ENCODE assay signal across 17 cellular contexts in genomic region chr1:197469620-197470210, GRCh38.
DNase-seq lines count a peak whose midpoint lies in the region; ATAC-seq and TF ChIP-seq lines count a peak whose summit lies in the region.
"Had no signal": no experiment of that assay in that cellular context is flagged by ENCODE, and none has a peak within 500 bp of the region (broad histone marks: within the 10 kb centered on the region; RNA-seq: fewer than 3 reads in every experiment).

No MANE protein-coding gene starts in this region.

- H3K9me3 Mint-ChIP-seq in endothelial cell (ENCODE audit: unreplicated experiment): no peaks in the 10 kb centered on the region
- no peaks in the 10 kb centered on the region for H3K9me3 Mint-ChIP-seq in activated naive CD4-positive, alpha-beta T cell treated with anti-CD3 and anti-CD28 coated beads, Interleukin-2, amount 50 U/mL, for 72 hours
- H3K9me3 Mint-ChIP-seq: stimulated activated naive CD8-positive, alpha-beta T cell treated with anti-CD3 and anti-CD28 coated beads, Interleukin-15, Interleukin-2, amounts not matched to agents 100 ng/mL and 50 ng/mL, for 24 hours; type B pancreatic cell had no signal

- H3K4me3 Mint-ChIP-seq in endothelial cell (ENCODE audit: unreplicated experiment): no peak overlapping the region
- H3K4me3 Mint-ChIP-seq: stimulated activated naive CD8-positive, alpha-beta T cell treated with anti-CD3 and anti-CD28 coated beads, Interleukin-15, Interleukin-2, amounts not matched to agents 100 ng/mL and 50 ng/mL, for 24 hours; type B pancreatic cell had no signal

- no peaks in the 10 kb centered on the region for H3K36me3 ChIP-seq in SK-N-MC (ENCODE audit: insufficient read depth, low read length)
- H3K36me3 ChIP-seq: HAP-1 had no signal

- TF ChIP-seq CTCF in HL-60 (IDR thresholded peaks at IDR 0.05; ENCODE audit: insufficient read depth, low read length): no peak
- no peak for TF ChIP-seq CTCF in endothelial cell (IDR thresholded peaks at IDR 0.05; ENCODE audit: unreplicated experiment)

- H3K27me3 ChIP-seq in HL-60 (ENCODE audit: insufficient read depth, poor library complexity, severe bottlenecking): no peaks in the 10 kb centered on the region

- peaks cover 1% of the 10 kb centered on the region for H3K27me3 Mint-ChIP-seq in endothelial cell (ENCODE audit: unreplicated experiment)
- H3K27me3 Mint-ChIP-seq: stimulated activated naive CD8-positive, alpha-beta T cell treated with anti-CD3 and anti-CD28 coated beads, Interleukin-15, Interleukin-2, amounts not matched to agents 100 ng/mL and 50 ng/mL, for 24 hours; type B pancreatic cell had no signal

- peaks cover 35% of the 10 kb centered on the region for H3K4me1 Mint-ChIP-seq in endothelial cell (ENCODE audit: unreplicated experiment)

- peak; percentile 33 for DNase-seq in CMK (ENCODE audit: low read depth)
- peak; percentile 26 to 81 for DNase-seq in HL-60 (ENCODE audit: low read depth in 1 of 2, low spot score in 1 of 2)
- no peak for DNase-seq in SK-N-MC (ENCODE audit: low read depth, low spot score)
- DNase-seq in endothelial cell (ENCODE audit: low spot score): no peak
- DNase-seq in activated naive CD4-positive, alpha-beta T cell treated with anti-CD3 and anti-CD28 coated beads, Interleukin-2, amount 50 U/mL, for 72 hours (ENCODE audit: low spot score in 2 of 2): no peak
- no peak for DNase-seq in 8988T
- DNase-seq: activated CD4-positive, alpha-beta T cell treated with anti-CD3 and anti-CD28 coated beads, Interleukin-2, amount 50 U/mL, for 1 hour; activated naive CD4-positive, alpha-beta T cell; anterior cingulate cortex; midbrain; right cardiac atrium had no signal

- H3K4me3 ChIP-seq in HL-60 (replicated peaks; ENCODE audit: insufficient read depth, low read length) (no peak overlapping the region), SK-N-MC (peak overlapping the region; percentile 16; the same call in 1 of the 2 replicates)
- H3K4me3 ChIP-seq: HAP-1 had no signal

- peak overlapping the region; percentile 39 for H3K27ac Mint-ChIP-seq in endothelial cell (ENCODE audit: unreplicated experiment)
- H3K27ac Mint-ChIP-seq in activated naive CD4-positive, alpha-beta T cell treated with anti-CD3 and anti-CD28 coated beads, Interleukin-2, amount 50 U/mL, for 72 hours: no peak overlapping the region
- H3K27ac Mint-ChIP-seq: stimulated activated naive CD8-positive, alpha-beta T cell treated with anti-CD3 and anti-CD28 coated beads, Interleukin-15, Interleukin-2, amounts not matched to agents 100 ng/mL and 50 ng/mL, for 24 hours; type B pancreatic cell had no signal

- no peak for ATAC-seq in activated CD4-positive, CD25-positive, alpha-beta regulatory T cell treated with anti-CD3 and anti-CD28 coated beads, Interleukin-2, amount 50 U/mL, for 24 hours
- no peak for ATAC-seq in HG03097 (IDR thresholded peaks at IDR 0.05; ENCODE audit: low FRiP score, unreplicated experiment)
- no peak for ATAC-seq in activated naive CD4-positive, alpha-beta T cell treated with anti-CD3 and anti-CD28 coated beads, Interleukin-2, amount 50 U/mL, for 72 hours

- H3K36me3 Mint-ChIP-seq in endothelial cell (ENCODE audit: low read depth, unreplicated experiment): no peaks in the 10 kb centered on the region
- no peaks in the 10 kb centered on the region for H3K36me3 Mint-ChIP-seq in activated naive CD4-positive, alpha-beta T cell treated with anti-CD3 and anti-CD28 coated beads, Interleukin-2, amount 50 U/mL, for 72 hours
- H3K36me3 Mint-ChIP-seq: type B pancreatic cell had no signal

- no peak overlapping the region for H3K9ac ChIP-seq in SK-N-MC (ENCODE audit: insufficient read length)

- peak overlapping the region; percentile 62 for H3K27ac ChIP-seq in HL-60 (replicated peaks)
- no peak overlapping the region for H3K27ac ChIP-seq in SK-N-MC
- H3K27ac ChIP-seq: C4-2B had no signal

- H3K9me3 ChIP-seq in SK-N-MC (ENCODE audit: low read depth, low read length): no peaks in the 10 kb centered on the region
- H3K9me3 ChIP-seq: HAP-1 had no signal

Comparison
In these comparisons a context has a peak if more than half of its experiments do, and no peak if none do; other contexts are left out.
1. DNase-seq: peak in CMK (single experiment) and HL-60 (2 of 2); none in SK-N-MC (single experiment), endothelial cell (single experiment), activated naive CD4-positive, alpha-beta T cell treated with anti-CD3 and anti-CD28 coated beads, Interleukin-2, amount 50 U/mL, for 72 hours (0 of 2) and 8988T (single experiment).